8 cellular contexts compared by ENCODE assay signal in the genomic region with DNA sequence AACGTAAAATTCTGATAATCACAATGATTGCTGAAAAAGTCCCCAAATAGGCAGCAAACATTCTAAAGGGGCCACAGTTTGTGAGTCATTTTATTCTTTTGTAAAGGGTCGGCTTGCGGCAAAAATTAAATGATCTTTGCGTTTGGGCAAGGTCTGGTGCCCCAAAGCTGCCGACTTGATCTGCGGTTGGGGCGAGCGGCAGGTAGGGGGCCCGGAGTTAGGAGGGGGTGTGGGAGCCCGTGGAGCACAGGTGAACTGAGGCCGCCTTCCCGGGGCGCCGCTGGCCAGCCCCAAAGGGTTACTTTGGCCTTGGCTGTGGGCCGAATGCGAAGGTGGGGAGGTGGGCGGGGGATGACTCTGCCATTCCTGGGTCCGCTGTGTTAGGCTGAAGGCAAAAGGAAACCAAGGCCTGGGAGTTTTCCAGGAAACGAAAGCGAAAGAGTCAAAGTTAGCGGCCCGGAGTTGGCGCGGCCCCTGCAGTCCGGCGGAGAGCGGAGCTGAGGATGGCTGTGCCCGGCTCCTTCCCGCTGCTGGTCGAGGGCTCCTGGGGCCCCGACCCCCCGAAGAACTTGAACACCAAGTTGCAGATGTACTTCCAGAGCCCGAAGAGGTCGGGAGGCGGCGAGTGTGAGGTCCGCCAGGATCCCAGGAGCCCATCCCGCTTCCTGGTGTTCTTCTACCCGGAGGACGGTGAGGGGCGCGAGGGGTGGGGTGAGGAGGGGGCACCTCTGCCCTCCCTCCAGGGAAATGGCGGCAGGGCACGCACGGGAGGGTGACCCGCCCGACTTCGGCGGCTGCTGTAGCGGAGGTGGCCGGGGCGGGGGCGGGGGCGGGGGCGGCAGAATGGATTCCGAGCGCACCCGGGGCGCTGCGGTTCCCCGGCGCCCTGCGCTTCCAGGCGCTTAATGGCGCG. TPM values are rescaled to one million over a fixed set of nuclear protein-coding genes. Genes with fewer than 3 reads are reported as not detected.
DNase-seq lines count a peak whose midpoint lies in the region; ATAC-seq and TF ChIP-seq lines count a peak whose summit lies in the region.

Gene PARP14 (plus strand): TSS at position 459 of the 913 bp plus-strand sequence. CDS start 45 bp downstream, at position 504.

- no peaks in the 10 kb centered on the region for H3K27me3 ChIP-seq in Panc1 (ENCODE audit: control insufficient read depth, insufficient read depth, low read length)
- H3K27me3 ChIP-seq in fibroblast of lung (ENCODE audit: control insufficient read depth, insufficient read depth, low read length), result no peaks in the 10 kb centered on the region
- no peaks in the 10 kb centered on the region for H3K27me3 ChIP-seq in naive thymus-derived CD4-positive, alpha-beta T cell (ENCODE audit: control insufficient read depth in 2 of 2, insufficient read depth in 2 of 2, low read length in 2 of 2)

- peaks cover 22% of the 10 kb centered on the region for H3K36me3 Mint-ChIP-seq in activated T-helper 17 cell treated with anti-CD3 and anti-CD28 coated beads, Interleukin-2, amount 50 U/mL, for 72 hours (ENCODE audit: low read depth)
- H3K36me3 Mint-ChIP-seq in naive thymus-derived CD4-positive, alpha-beta T cell, result peaks cover 0 to 32% (median 5%) of the 10 kb centered on the region in 5 donors

- TF ChIP-seq CTCF in Panc1 (IDR thresholded peaks at IDR 0.05) (peak; percentile 23), fibroblast of lung (conservative IDR thresholded peaks at IDR 0.05 in 1 of 2, IDR thresholded peaks at IDR 0.05 in 1 of 2; ENCODE audit: low read depth in 1 of 2, low read length in 2 of 2) (peak in 1 of 2 donors; percentile 12)

- peak within 1 kb of the TSS; percentile 69 for H3K9ac ChIP-seq in fibroblast of lung (ENCODE audit: insufficient read depth, low read length)

- peak within 1 kb of the TSS; percentile 96 for H3K4me3 Mint-ChIP-seq in activated T-helper 17 cell treated with anti-CD3 and anti-CD28 coated beads, Interleukin-2, amount 50 U/mL, for 72 hours
- H3K4me3 Mint-ChIP-seq in naive thymus-derived CD4-positive, alpha-beta T cell, result peak within 1 kb of the TSS; percentile 87 to 99 (median 94)

- peaks cover 42% of the 10 kb centered on the region for H3K4me1 Mint-ChIP-seq in activated T-helper 17 cell treated with anti-CD3 and anti-CD28 coated beads, Interleukin-2, amount 50 U/mL, for 72 hours
- peaks cover 40 to 66% (median 62%) of the 10 kb centered on the region in 7 donors for H3K4me1 Mint-ChIP-seq in naive thymus-derived CD4-positive, alpha-beta T cell

- H3K9me3 ChIP-seq in Panc1 (ENCODE audit: control insufficient read depth, insufficient read depth, low read depth, low read length), result no peaks in the 10 kb centered on the region
- H3K9me3 ChIP-seq in fibroblast of lung (ENCODE audit: control insufficient read depth, insufficient read depth, low read depth, low read length), result no peaks in the 10 kb centered on the region
- no peaks in the 10 kb centered on the region for H3K9me3 ChIP-seq in naive thymus-derived CD4-positive, alpha-beta T cell (ENCODE audit: control insufficient read depth in 2 of 3, low read length in 3 of 3)

- ATAC-seq in HG03175 (IDR thresholded peaks at IDR 0.05; ENCODE audit: unreplicated experiment) (peak; percentile 38), Panc1 (peak; percentile 73)
- ATAC-seq in activated T-helper 17 cell treated with anti-CD3 and anti-CD28 coated beads, Interleukin-2, amount 50 U/mL, for 72 hours (replicated peaks), result peak; percentile 79
- peak; percentile 76 for ATAC-seq in naive thymus-derived CD4-positive, alpha-beta T cell

- in situ Hi-C loops in Panc1 (cut with HindIII; ENCODE audit: low pct_unique_long_range_greater_than_20kb, low sequenced_read_pairs), result no loop called here

- CTCF ChIA-PET in Panc1 (lab: Charles Lee), result interaction anchor here (0.9 to 1.3 kb wide), 2 partner anchors 119 to 122 kb away, joined by 3 to 4 read pairs; no protein-coding TSS in a partner anchor
- CTCF ChIA-PET in naive thymus-derived CD4-positive, alpha-beta T cell (lab: Charles Lee), result interaction anchor here (0.7 to 7.2 kb wide), 9 partner anchors 11 to 303 kb away, joined by 3 to 154 read pairs (median 4); partner anchors contain the start of genes DTX3L, KPNA1 and PARP9

- H3K9me3 Mint-ChIP-seq in activated T-helper 17 cell treated with anti-CD3 and anti-CD28 coated beads, Interleukin-2, amount 50 U/mL, for 72 hours, result no peaks in the 10 kb centered on the region
- H3K9me3 Mint-ChIP-seq in naive thymus-derived CD4-positive, alpha-beta T cell, result peaks cover 0 to 1% (median 0%) of the 10 kb centered on the region in 11 donors

- H2AFZ ChIP-seq in fibroblast of lung (ENCODE audit: low read length), result peak within 1 kb of the TSS; percentile 93

- no peaks in the 10 kb centered on the region for H3K27me3 Mint-ChIP-seq in activated T-helper 17 cell treated with anti-CD3 and anti-CD28 coated beads, Interleukin-2, amount 50 U/mL, for 72 hours
- no peaks in the 10 kb centered on the region for H3K27me3 Mint-ChIP-seq in naive thymus-derived CD4-positive, alpha-beta T cell

- H4K20me1 ChIP-seq in fibroblast of lung (ENCODE audit: control insufficient read depth, extremely low read depth, insufficient read depth, low read length), result no peaks in the 10 kb centered on the region

- H3K4me3 ChIP-seq in Panc1 (ENCODE audit: low read depth in 2 of 2, low read length in 2 of 2), result peak within 1 kb of the TSS; percentile 81 to 82
- peak within 1 kb of the TSS; percentile 72 to 82 (median 79) for H3K4me3 ChIP-seq in fibroblast of lung (replicated peaks in 1 of 4; ENCODE audit: control extremely low read depth in 1 of 4, insufficient read depth in 1 of 4, low read depth in 3 of 4, low read length in 4 of 4)
- H3K4me3 ChIP-seq in naive thymus-derived CD4-positive, alpha-beta T cell (ENCODE audit: low read length), result peak within 1 kb of the TSS; percentile 87

- no TSS peak for BruUV-seq in Panc1 (replicated peaks; lab: Mats Ljungman, UMichigan)

- DNase-seq in NCI-H510A treated with DMSO at 0.1 percent for 48 hours (lab: John Stamatoyannopoulos, UW) (peak; percentile 27), NCI-H510A (lab: John Stamatoyannopoulos, UW) (no peak), Panc1 (ENCODE audit: low read depth, low spot score) (no peak), fibroblast of lung (ENCODE audit: low read depth in 2 of 2) (peak; percentile 65 to 78)
- peak; percentile 39 to 72 (median 66) for DNase-seq in naive thymus-derived CD4-positive, alpha-beta T cell
- peak; percentile 61 for DNase-seq in stimulated activated naive CD4-positive, alpha-beta T cell treated with Interleukin-2 at 50 U/mL for 16 hours (lab: John Stamatoyannopoulos, UW)

- H3K4me1 ChIP-seq in Panc1 (ENCODE audit: control insufficient read depth, insufficient read depth, low read length) (peaks cover 31% of the 10 kb centered on the region), fibroblast of lung (ENCODE audit: control insufficient read depth, extremely low read depth, insufficient read depth, low read length) (peaks cover 12% of the 10 kb centered on the region)
- peaks cover 27 to 33% of the 10 kb centered on the region in 2 donors for H3K4me1 ChIP-seq in naive thymus-derived CD4-positive, alpha-beta T cell (ENCODE audit: control insufficient read depth in 2 of 2, insufficient read depth in 2 of 2, low read length in 2 of 2)

- H3K79me2 ChIP-seq in fibroblast of lung (ENCODE audit: control insufficient read depth, insufficient read depth, low read length), result peaks cover 10% of the 10 kb centered on the region

- H3K36me3 ChIP-seq in Panc1 (ENCODE audit: control insufficient read depth, insufficient read depth, low read length), result no peaks in the 10 kb centered on the region; the same call in 1 of the 2 replicates
- no peaks in the 10 kb centered on the region for H3K36me3 ChIP-seq in fibroblast of lung (ENCODE audit: control insufficient read depth, insufficient read depth, low read length)
- peaks cover 0 to 8% (median 0%) of the 10 kb centered on the region in 3 experiments for H3K36me3 ChIP-seq in naive thymus-derived CD4-positive, alpha-beta T cell (ENCODE audit: control insufficient read depth in 2 of 3, insufficient read depth in 3 of 3, low read length in 3 of 3)

- peak within 1 kb of the TSS; percentile 97 for H3K27ac Mint-ChIP-seq in activated T-helper 17 cell treated with anti-CD3 and anti-CD28 coated beads, Interleukin-2, amount 50 U/mL, for 72 hours
- peak within 1 kb of the TSS; percentile 93 to 100 (median 98) for H3K27ac Mint-ChIP-seq in naive thymus-derived CD4-positive, alpha-beta T cell

- intact Hi-C loops in Panc1 (cut with micrococcal nuclease; ENCODE audit: unreplicated experiment), result no loop called here
- intact Hi-C loops in naive thymus-derived CD4-positive, alpha-beta T cell (cut with micrococcal nuclease), result loop anchor here (1.0 to 10.0 kb wide), 11 partner anchors 70 to 1020 kb away; partner anchors contain the start of genes EAF2 (in 2 of the 2), HSPBAP1 (in 2 of the 2), IQCB1 (in 2 of the 2) and HCLS1 (in 1 of the 2)

- H3K27ac ChIP-seq in Panc1 (ENCODE audit: low read length) (peak within 1 kb of the TSS; percentile 94), fibroblast of lung (ENCODE audit: insufficient read depth, low read length) (peak within 1 kb of the TSS; percentile 74)
- peak within 1 kb of the TSS; percentile 98 for H3K27ac ChIP-seq in naive thymus-derived CD4-positive, alpha-beta T cell (ENCODE audit: low read depth, low read length)

- POLR2A ChIA-PET in Panc1 (lab: Charles Lee), result interaction anchor here (0.7 kb wide), 1 partner anchor 239 kb away, joined by 3 read pairs; no protein-coding TSS in a partner anchor
- POLR2A ChIA-PET in naive thymus-derived CD4-positive, alpha-beta T cell (lab: Charles Lee), result interaction anchor here (0.9 to 6.3 kb wide), 7 partner anchors 34 to 298 kb away, joined by 4 to 84 read pairs (median 14); partner anchors contain the start of genes DTX3L, MIX23, PARP9 and WDR5B

- peak within 1 kb of the TSS; percentile 99 for H3K4me2 ChIP-seq in fibroblast of lung (ENCODE audit: extremely low read depth, insufficient read depth, low read length)

RNA-seq across cellular contexts. Expression of gene PARP14, which starts in this region (rescaled TPM):
- total RNA-seq in Panc1 (2021; ENCODE audit: unreplicated experiment) (46.0 TPM), fibroblast of lung (71.7 and 78.3 TPM in 2 replicates)
- polyA plus RNA-seq in Panc1 (2012; ENCODE audit: insufficient read length), result 13.5 TPM
- 10 to 100 TPM; 51.5 to 55.9 TPM for total RNA-seq in activated T-helper 17 cell treated with anti-CD3 and anti-CD28 coated beads, Interleukin-2, amount 50 U/mL, for 72 hours
- polyA plus RNA-seq in fibroblast of lung, result 27.1 and 35.6 TPM in 2 replicates
- polyA plus RNA-seq in fibroblast of lung (2012), result 12.8 and 17.0 TPM in 2 replicates
- polyA minus RNA-seq in fibroblast of lung (ENCODE audit: low replicate concordance), result 15.3 and 18.2 TPM in 2 replicates
- 100 to 1,000 TPM in 1 of 5 experiments, 10 to 100 TPM in 4; 27.9 to 154 (median 49.0) TPM for total RNA-seq in naive thymus-derived CD4-positive, alpha-beta T cell
- 10 to 100 TPM in 1 of 2 donors, 1 to 10 TPM in 1; 8.4 to 15.1 TPM for polyA plus RNA-seq in naive thymus-derived CD4-positive, alpha-beta T cell

Comparison
In these comparisons a context has a peak if more than half of its experiments do, and no peak if none do; other contexts are left out.
1. DNase-seq: peak in NCI-H510A treated with DMSO at 0.1 percent for 48 hours (single experiment), fibroblast of lung (2 of 2), naive thymus-derived CD4-positive, alpha-beta T cell (9 of 9) and stimulated activated naive CD4-positive, alpha-beta T cell treated with Interleukin-2 at 50 U/mL for 16 hours (single experiment); none in NCI-H510A (single experiment) and Panc1 (single experiment).
2. Peak in every context shown above with its lines, with median percentiles within 50 percentile points of each other: ATAC-seq, H3K27ac ChIP-seq and H3K4me3 ChIP-seq.